In the genomic region with DNA sequence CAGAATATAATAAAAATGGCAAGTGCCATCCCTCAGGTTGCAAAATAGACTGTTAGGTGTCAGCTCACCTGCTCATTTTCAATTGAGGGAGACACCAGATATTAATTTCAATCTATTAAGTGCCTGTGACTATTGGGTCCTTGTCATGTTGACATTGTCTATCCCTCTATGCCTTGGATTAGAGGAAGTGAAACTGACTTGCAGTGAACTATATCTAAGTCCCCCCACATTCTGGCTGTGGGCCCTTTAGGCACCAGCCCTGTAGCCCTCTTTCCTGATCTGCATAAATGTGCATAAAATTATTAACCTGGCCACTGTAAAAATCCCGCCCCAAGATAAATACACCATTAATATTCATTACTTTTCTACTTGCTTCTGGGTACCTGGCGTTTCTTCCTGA, we compare ENCODE assay signal across 12 cellular contexts.
DNase-seq lines count a peak whose midpoint lies in the region; ATAC-seq lines count a peak whose summit lies in the region.
"Had no signal": no experiment of that assay in that cellular context is flagged by ENCODE, and none has a peak within 500 bp of the region (broad histone marks: within the 10 kb centered on the region; RNA-seq: fewer than 3 reads in every experiment).

No MANE protein-coding gene starts in this region.

- DNase-seq in NOMO-1 treated with DMSO at 0.1 percent for 48 hours (lab: John Stamatoyannopoulos, UW; ENCODE audit: unreplicated experiment) (peak; percentile 6), T-helper 17 cell (no peak), mucosa of gallbladder (ENCODE audit: low spot score) (no peak), left cardiac atrium (no peak), activated gamma-delta T cell (lab: John Stamatoyannopoulos, UW) (no peak)
- DNase-seq: dermis blood vessel endothelial cell, DND-41, foreskin melanocyte had no signal

- peak; percentile 73 for ATAC-seq in GM18498 (IDR thresholded peaks at IDR 0.05; ENCODE audit: unreplicated experiment)
- ATAC-seq in GM21423 (IDR thresholded peaks at IDR 0.05; ENCODE audit: unreplicated experiment) = peak; percentile 88
- ATAC-seq in HG03060 (IDR thresholded peaks at IDR 0.05; ENCODE audit: low read depth, unreplicated experiment) = peak; percentile 85
- ATAC-seq in T-helper 17 cell = no peak
- no peak for ATAC-seq in left cardiac atrium
- ATAC-seq: left lobe of liver had no signal

- H3K27ac Mint-ChIP-seq in T-helper 17 cell = no peak overlapping the region

- H3K4me3 Mint-ChIP-seq in T-helper 17 cell = no peak overlapping the region

- intact Hi-C loops in left cardiac atrium (cut with DNase I) = no loop called here

- peaks cover 2% of the 10 kb centered on the region for H3K4me1 Mint-ChIP-seq in T-helper 17 cell

- no peaks in the 10 kb centered on the region for H3K27me3 Mint-ChIP-seq in T-helper 17 cell

- H3K36me3 Mint-ChIP-seq in T-helper 17 cell (ENCODE audit: low read depth) = no peaks in the 10 kb centered on the region

- no peaks in the 10 kb centered on the region for H3K9me3 ChIP-seq in T-helper 17 cell (ENCODE audit: control insufficient read depth, low read length, poor library complexity, severe bottlenecking)

Comparison
In these comparisons a context has a peak if more than half of its experiments do, and no peak if none do; other contexts are left out.
1. ATAC-seq: peak in GM18498 (single experiment), GM21423 (single experiment) and HG03060 (single experiment); none in T-helper 17 cell (single experiment) and left cardiac atrium (0 of 2).